In genomic region chr5:169263591-169263990, GRCh38 we compare ENCODE assay signal across 17 cellular contexts. TPM values are rescaled to one million over a fixed set of nuclear protein-coding genes. Genes with fewer than 3 reads are reported as not detected.
DNase-seq lines count a peak whose midpoint lies in the region; TF ChIP-seq lines count a peak whose summit lies in the region.
"Had no signal": no experiment of that assay in that cellular context is flagged by ENCODE, and none has a peak within 500 bp of the region (broad histone marks: within the 10 kb centered on the region; RNA-seq: fewer than 3 reads in every experiment).

No MANE protein-coding gene starts in this region.

- H4K20me1 ChIP-seq in GM23248 (ENCODE audit: insufficient read depth), result no peaks in the 10 kb centered on the region

- no peak overlapping the region for H3K27ac ChIP-seq in GM23248
- no peak overlapping the region for H3K27ac ChIP-seq in mesenchymal stem cell (ENCODE audit: low read length, poor library complexity, severe bottlenecking)
- H3K27ac ChIP-seq in parathyroid adenoma, result peak overlapping the region; percentile 3
- H3K27ac ChIP-seq: 22Rv1, A549 had no signal

- no peak overlapping the region for H2BK120ac ChIP-seq in mesenchymal stem cell (ENCODE audit: low read depth, low read length)

- TF ChIP-seq CTCF in AG10803 (conservative IDR thresholded peaks at IDR 0.05; ENCODE audit: low read length), result no peak
- TF ChIP-seq CTCF in parathyroid adenoma (IDR thresholded peaks at IDR 0.05), result no peak

- DNase-seq in AG10803 (ENCODE audit: low read depth) (peak; percentile 59), GM23248 (peak; percentile 20), mesenchymal stem cell (no peak), DMS114 treated with DMSO at 0.1 percent for 48 hours (lab: John Stamatoyannopoulos, UW; ENCODE audit: unreplicated experiment) (no peak), amygdala (lab: John Stamatoyannopoulos, UW) (no peak)
- no peak for DNase-seq in stimulated activated CD4-positive, alpha-beta T cell treated with anti-CD3 and anti-CD28 coated beads, Interleukin-1b, Interleukin-23, amount 100 ng/mL, for 48 hours
- DNase-seq: C1 segment of cervical spinal cord; CD4-positive, CD25-positive, alpha-beta regulatory T cell; CD8-positive, alpha-beta memory T cell; COR-L47; DMS 273 treated with DMSO at 0.1 percent for 48 hours; GOT3; H7; KG1 had no signal

- H3K9me3 ChIP-seq in GM23248 (ENCODE audit: low read depth) (no peaks in the 10 kb centered on the region), mesenchymal stem cell (ENCODE audit: control insufficient read depth, low read length) (no peaks in the 10 kb centered on the region), parathyroid adenoma (ENCODE audit: control insufficient read depth, low read length) (no peaks in the 10 kb centered on the region)
- H3K9me3 ChIP-seq: A549 had no signal

- no peak overlapping the region for H2BK5ac ChIP-seq in mesenchymal stem cell (ENCODE audit: low read depth, low read length, poor library complexity, severe bottlenecking)

- H3F3A ChIP-seq in GM23248 (ENCODE audit: insufficient read depth), result peaks cover 22% of the 10 kb centered on the region

- no peak overlapping the region for H4K8ac ChIP-seq in mesenchymal stem cell (ENCODE audit: low read length)

- H2AFZ ChIP-seq in GM23248 (no peak overlapping the region), mesenchymal stem cell (ENCODE audit: low read depth, low read length) (no peak overlapping the region), parathyroid adenoma (no peak overlapping the region)

- no peaks in the 10 kb centered on the region for H3K27me3 ChIP-seq in GM23248 (replicated peaks; ENCODE audit: insufficient read depth)
- no peaks in the 10 kb centered on the region for H3K27me3 ChIP-seq in mesenchymal stem cell (ENCODE audit: control insufficient read depth in 1 of 2, insufficient read depth in 1 of 2, low read length in 2 of 2)
- no peaks in the 10 kb centered on the region for H3K27me3 ChIP-seq in parathyroid adenoma (ENCODE audit: control insufficient read depth, insufficient read depth, low read length)

- in situ Hi-C loops in GM23248 (cut with MboI), result no loop called here

- H3K79me2 ChIP-seq in GM23248 (ENCODE audit: insufficient read depth) (peaks cover 74% of the 10 kb centered on the region), parathyroid adenoma (peaks cover 84% of the 10 kb centered on the region)

- H3K4me3 ChIP-seq in AG10803 (ENCODE audit: low read length), result no peak overlapping the region
- H3K4me3 ChIP-seq in GM23248, result no peak overlapping the region
- H3K4me3 ChIP-seq in mesenchymal stem cell (ENCODE audit: insufficient read depth in 1 of 2, low read depth in 1 of 2, low read length in 2 of 2), result no peak overlapping the region
- H3K4me3 ChIP-seq in parathyroid adenoma (ENCODE audit: low read depth, low read length), result no peak overlapping the region
- H3K4me3 ChIP-seq: A549 had no signal

- H3K4me2 ChIP-seq in GM23248 (ENCODE audit: unreplicated experiment) (no peak overlapping the region), mesenchymal stem cell (ENCODE audit: low read length, poor library complexity, severe bottlenecking) (no peak overlapping the region), parathyroid adenoma (ENCODE audit: low read length) (no peak overlapping the region)
- H3K4me2 ChIP-seq: A549 had no signal

- no peak overlapping the region for H3K23ac ChIP-seq in mesenchymal stem cell (ENCODE audit: low read length in 2 of 2)

- no peak overlapping the region for H3K14ac ChIP-seq in mesenchymal stem cell (ENCODE audit: low read length in 2 of 2)

- H3K79me1 ChIP-seq in mesenchymal stem cell (replicated peaks; ENCODE audit: low read length, poor library complexity, severe bottlenecking), result no peaks in the 10 kb centered on the region

- H3K9ac ChIP-seq in GM23248, result no peak overlapping the region
- H3K9ac ChIP-seq in mesenchymal stem cell (ENCODE audit: low read length), result peak overlapping the region; percentile 39
- no peak overlapping the region for H3K9ac ChIP-seq in parathyroid adenoma

- no peak overlapping the region for H2AK5ac ChIP-seq in mesenchymal stem cell (ENCODE audit: low read length, severe bottlenecking)

- H3K18ac ChIP-seq in mesenchymal stem cell (ENCODE audit: low read depth in 1 of 2, low read length in 2 of 2), result no peak overlapping the region

- no peaks in the 10 kb centered on the region for H3K36me3 ChIP-seq in GM23248 (ENCODE audit: low read depth)
- peaks cover 0 to 12% of the 10 kb centered on the region in 2 experiments for H3K36me3 ChIP-seq in mesenchymal stem cell (ENCODE audit: control insufficient read depth in 1 of 2, insufficient read depth in 2 of 2, low read depth in 1 of 2, low read length in 2 of 2)
- no peaks in the 10 kb centered on the region for H3K36me3 ChIP-seq in parathyroid adenoma (ENCODE audit: control insufficient read depth, insufficient read depth, low read length)

- H3K4ac ChIP-seq in mesenchymal stem cell (ENCODE audit: low read depth in 1 of 2, low read length in 2 of 2), result no peak overlapping the region

- H2BK15ac ChIP-seq in mesenchymal stem cell (ENCODE audit: low read depth, poor library complexity, severe bottlenecking), result no peak overlapping the region

- whole genome bisulfite sequencing in GM23248 (ENCODE audit: low coverage in 1 of 2, low lambda C conversion rate in 2 of 2, missing lambda C conversion rate in 2 of 2), 2 experiments, result 34 to 36% methylated on average over 6 to 7 of the region's 7 CpGs
- WGBS in mesenchymal stem cell, result 61% methylated on average over 5 of the region's 7 CpGs

- H4K91ac ChIP-seq in mesenchymal stem cell (ENCODE audit: low read length), result no peak overlapping the region

- peaks cover 35% of the 10 kb centered on the region for H3K4me1 ChIP-seq in GM23248 (ENCODE audit: insufficient read depth)
- no peaks in the 10 kb centered on the region for H3K4me1 ChIP-seq in mesenchymal stem cell (ENCODE audit: control insufficient read depth, insufficient read depth, low read depth, low read length)
- peaks cover 50% of the 10 kb centered on the region for H3K4me1 ChIP-seq in parathyroid adenoma
- H3K4me1 ChIP-seq: A549 had no signal

- no peaks in the 10 kb centered on the region for H3K9me2 ChIP-seq in GM23248 (ENCODE audit: insufficient read depth)

- no peak overlapping the region for H2BK12ac ChIP-seq in mesenchymal stem cell (ENCODE audit: low read length in 2 of 2)

RNA-seq across cellular contexts. Expression of gene SLIT3, which starts 37.3 kb away (rescaled TPM):
- 49.4 and 61.9 TPM in 2 replicates for total RNA-seq in GM23248 (2014; rRNA removed; shearing (Covaris generic))
- polyA plus RNA-seq in GM23248 (2016; fragmentation: Nextera tagmentation; extraction: Ambion mirVana), result 98.9 and 100 TPM in 2 replicates
- polyA plus RNA-seq in mesenchymal stem cell (2013, experiment 1 of 2), result 0.57 TPM
- polyA plus RNA-seq in mesenchymal stem cell (2013, experiment 2 of 2), result 0.41 TPM
- total RNA-seq: CD4-positive, CD25-positive, alpha-beta regulatory T cell had no signal
- polyA plus RNA-seq: CD4-positive, CD25-positive, alpha-beta regulatory T cell; CD8-positive, alpha-beta memory T cell had no signal

Comparison
In these comparisons a context has a peak if more than half of its experiments do, and no peak if none do; other contexts are left out.
1. DNase-seq: peak in AG10803 (single experiment) and GM23248 (single experiment); none in mesenchymal stem cell (single experiment), stimulated activated CD4-positive, alpha-beta T cell treated with anti-CD3 and anti-CD28 coated beads, Interleukin-1b, Interleukin-23, amount 100 ng/mL, for 48 hours (single experiment), DMS114 treated with DMSO at 0.1 percent for 48 hours (single experiment) and amygdala (0 of 56).